Comparison of ENCODE assay signal across 1 cellular context in the genomic region with DNA sequence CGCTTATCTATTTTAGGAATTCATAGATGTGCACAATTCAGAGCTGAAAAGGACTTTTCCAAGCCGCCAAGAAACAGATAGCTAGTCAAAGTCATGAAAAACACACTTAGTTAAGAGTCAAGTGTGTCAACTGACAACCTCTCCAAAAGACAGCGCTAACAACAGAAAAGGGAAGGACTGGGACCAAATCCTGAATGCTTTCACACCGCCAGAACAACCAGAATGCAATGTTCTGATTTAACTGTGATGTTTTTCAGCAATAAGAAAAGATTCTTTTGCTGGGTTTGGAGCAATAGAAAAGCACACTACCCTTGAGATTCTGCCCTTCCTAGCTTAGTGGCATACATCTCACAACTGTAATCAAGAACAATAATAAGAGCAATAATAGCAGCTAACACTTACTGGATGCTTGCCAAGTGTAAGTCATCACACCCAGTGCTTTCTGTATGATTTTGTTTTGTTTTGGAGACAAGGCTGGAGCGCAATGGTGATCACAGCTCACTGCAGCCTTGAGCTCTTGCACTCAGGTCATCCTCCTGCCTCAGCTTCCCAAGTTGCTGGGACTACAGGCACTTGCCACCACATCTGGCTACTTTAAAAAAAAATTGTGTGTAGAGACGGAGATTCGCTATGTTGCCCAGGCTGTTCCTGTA.
TF ChIP-seq lines count a peak whose summit lies in the region.

No MANE protein-coding gene starts in this region.

TF ChIP-seq in endothelial cell of umbilical vein, 7 proteins besides CTCF, POLR2A, EP300 and RAD21:
- TF ChIP-seq, protein P1, sequence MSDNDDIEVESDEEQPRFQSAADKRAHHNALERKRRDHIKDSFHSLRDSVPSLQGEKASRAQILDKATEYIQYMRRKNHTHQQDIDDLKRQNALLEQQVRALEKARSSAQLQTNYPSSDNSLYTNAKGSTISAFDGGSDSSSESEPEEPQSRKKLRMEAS (IDR thresholded peaks at IDR 0.05; ENCODE audit: insufficient read depth, insufficient read length) = no peak
- TF ChIP-seq JUN (IDR thresholded peaks at IDR 0.05; ENCODE audit: borderline replicate concordance, insufficient read depth, insufficient read length, low read depth) = no peak
TF ChIP-seq in endothelial cell of umbilical vein: peak in this region for 0.
